ENCODE assay signal across 1 cellular context in the genomic region with DNA sequence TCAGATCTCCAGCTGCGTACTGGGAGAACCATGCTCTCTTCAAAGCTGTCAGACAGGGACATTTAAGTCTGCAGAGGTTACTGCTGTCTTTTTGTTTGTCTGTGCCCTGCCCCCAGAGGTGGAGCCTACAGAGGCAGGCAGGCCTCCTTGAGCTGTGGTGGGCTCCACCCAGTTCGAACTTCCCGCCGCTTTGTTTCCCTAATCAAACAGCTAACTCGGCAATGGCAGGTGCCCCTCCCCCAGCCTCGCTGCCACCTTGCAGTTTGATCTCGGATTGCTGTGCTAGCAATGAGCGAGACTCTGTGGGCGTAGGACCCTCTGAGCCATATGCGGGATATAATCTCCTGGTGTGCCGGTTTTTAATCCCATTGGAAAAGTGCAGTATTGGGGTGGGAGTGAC.
TF ChIP-seq lines count a peak whose summit lies in the region.

No MANE protein-coding gene starts in this region.

TF ChIP-seq in HepG2, 621 proteins besides CTCF, POLR2A, EP300 and RAD21:
- TF ChIP-seq, protein P1, sequence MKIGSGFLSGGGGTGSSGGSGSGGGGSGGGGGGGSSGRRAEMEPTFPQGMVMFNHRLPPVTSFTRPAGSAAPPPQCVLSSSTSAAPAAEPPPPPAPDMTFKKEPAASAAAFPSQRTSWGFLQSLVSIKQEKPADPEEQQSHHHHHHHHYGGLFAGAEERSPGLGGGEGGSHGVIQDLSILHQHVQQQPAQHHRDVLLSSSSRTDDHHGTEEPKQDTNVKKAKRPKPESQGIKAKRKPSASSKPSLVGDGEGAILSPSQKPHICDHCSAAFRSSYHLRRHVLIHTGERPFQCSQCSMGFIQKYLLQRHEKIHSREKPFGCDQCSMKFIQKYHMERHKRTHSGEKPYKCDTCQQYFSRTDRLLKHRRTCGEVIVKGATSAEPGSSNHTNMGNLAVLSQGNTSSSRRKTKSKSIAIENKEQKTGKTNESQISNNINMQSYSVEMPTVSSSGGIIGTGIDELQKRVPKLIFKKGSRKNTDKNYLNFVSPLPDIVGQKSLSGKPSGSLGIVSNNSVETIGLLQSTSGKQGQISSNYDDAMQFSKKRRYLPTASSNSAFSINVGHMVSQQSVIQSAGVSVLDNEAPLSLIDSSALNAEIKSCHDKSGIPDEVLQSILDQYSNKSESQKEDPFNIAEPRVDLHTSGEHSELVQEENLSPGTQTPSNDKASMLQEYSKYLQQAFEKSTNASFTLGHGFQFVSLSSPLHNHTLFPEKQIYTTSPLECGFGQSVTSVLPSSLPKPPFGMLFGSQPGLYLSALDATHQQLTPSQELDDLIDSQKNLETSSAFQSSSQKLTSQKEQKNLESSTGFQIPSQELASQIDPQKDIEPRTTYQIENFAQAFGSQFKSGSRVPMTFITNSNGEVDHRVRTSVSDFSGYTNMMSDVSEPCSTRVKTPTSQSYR (CRISPR knock-in tag; IDR thresholded peaks at IDR 0.05; ENCODE audit: borderline replicate concordance) = 0 out of 2 replicates have a peak, but pooled peaks have one; percentile 19
TF ChIP-seq in HepG2: peak in this region for 1; not testable (repeated sequence) for 620.
